1 cellular context compared by ENCODE assay signal in the genomic region with DNA sequence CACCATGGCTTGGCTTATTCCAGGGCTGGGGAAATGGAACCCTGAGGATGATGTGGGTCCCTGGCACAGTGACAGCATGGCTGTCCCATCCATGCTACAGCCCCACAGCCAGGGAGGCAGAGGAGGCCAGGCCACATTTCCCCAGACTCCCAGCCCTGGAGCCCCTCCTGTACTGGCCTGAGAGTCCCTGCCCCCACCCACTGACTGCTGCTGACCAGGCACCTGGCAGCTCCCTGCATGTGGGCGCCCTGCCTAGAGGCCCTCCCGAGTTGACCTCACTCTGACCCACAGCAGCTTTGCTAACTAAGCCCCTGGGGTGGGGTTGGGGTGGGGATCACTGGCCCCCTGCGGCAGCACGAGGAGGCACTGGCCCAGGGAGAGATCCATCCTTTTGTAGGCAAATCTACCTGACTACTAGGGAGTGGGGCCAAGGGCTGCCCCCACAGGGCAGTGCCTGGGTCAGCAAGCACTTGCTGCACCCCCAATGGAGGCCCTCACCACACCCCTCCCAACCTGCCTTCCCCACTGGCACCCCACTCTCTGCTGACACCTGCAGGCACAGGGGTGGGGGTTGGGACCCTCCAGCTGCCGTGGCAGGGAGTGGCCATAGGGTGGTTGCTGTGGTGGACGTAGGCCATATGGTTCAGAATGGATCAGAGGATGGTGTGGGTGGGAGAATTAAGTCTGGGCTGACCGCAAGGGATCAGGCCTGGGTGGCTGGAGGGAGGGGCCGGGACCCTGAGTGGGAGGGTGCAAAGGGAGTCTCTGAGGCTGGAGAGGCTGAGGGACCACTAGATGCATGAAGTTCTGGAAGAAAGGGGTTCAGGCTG.
TF ChIP-seq lines count a peak whose summit lies in the region.

No MANE protein-coding gene starts in this region.

TF ChIP-seq in HepG2, 621 proteins besides CTCF, POLR2A, EP300 and RAD21:
- TF ChIP-seq ZNF891 (CRISPR knock-in tag; IDR thresholded peaks at IDR 0.05) (no peak), TCF7 (IDR thresholded peaks at IDR 0.05; ENCODE audit: low read depth) (no peak), CEBPG (CRISPR knock-in tag; IDR thresholded peaks at IDR 0.05) (no peak), ZNF776 (CRISPR knock-in tag; IDR thresholded peaks at IDR 0.05) (no peak), SSRP1 (CRISPR knock-in tag; IDR thresholded peaks at IDR 0.05) (no peak), ZNF253 (CRISPR knock-in tag; IDR thresholded peaks at IDR 0.05; ENCODE audit: borderline replicate concordance) (no peak), HOXA3 (CRISPR knock-in tag; IDR thresholded peaks at IDR 0.05) (no peak), RCOR2 (CRISPR knock-in tag; IDR thresholded peaks at IDR 0.05) (no peak), MED13 (CRISPR knock-in tag; IDR thresholded peaks at IDR 0.05) (no peak), SNAPC2 (CRISPR knock-in tag; IDR thresholded peaks at IDR 0.05) (no peak), ZNF883 (CRISPR knock-in tag; IDR thresholded peaks at IDR 0.05; ENCODE audit: not compliant biosample characterization) (no peak), ZNF160 (CRISPR knock-in tag; IDR thresholded peaks at IDR 0.05) (no peak), HDAC2 (CRISPR knock-in tag; IDR thresholded peaks at IDR 0.05) (no peak)
- TF ChIP-seq, protein P1, sequence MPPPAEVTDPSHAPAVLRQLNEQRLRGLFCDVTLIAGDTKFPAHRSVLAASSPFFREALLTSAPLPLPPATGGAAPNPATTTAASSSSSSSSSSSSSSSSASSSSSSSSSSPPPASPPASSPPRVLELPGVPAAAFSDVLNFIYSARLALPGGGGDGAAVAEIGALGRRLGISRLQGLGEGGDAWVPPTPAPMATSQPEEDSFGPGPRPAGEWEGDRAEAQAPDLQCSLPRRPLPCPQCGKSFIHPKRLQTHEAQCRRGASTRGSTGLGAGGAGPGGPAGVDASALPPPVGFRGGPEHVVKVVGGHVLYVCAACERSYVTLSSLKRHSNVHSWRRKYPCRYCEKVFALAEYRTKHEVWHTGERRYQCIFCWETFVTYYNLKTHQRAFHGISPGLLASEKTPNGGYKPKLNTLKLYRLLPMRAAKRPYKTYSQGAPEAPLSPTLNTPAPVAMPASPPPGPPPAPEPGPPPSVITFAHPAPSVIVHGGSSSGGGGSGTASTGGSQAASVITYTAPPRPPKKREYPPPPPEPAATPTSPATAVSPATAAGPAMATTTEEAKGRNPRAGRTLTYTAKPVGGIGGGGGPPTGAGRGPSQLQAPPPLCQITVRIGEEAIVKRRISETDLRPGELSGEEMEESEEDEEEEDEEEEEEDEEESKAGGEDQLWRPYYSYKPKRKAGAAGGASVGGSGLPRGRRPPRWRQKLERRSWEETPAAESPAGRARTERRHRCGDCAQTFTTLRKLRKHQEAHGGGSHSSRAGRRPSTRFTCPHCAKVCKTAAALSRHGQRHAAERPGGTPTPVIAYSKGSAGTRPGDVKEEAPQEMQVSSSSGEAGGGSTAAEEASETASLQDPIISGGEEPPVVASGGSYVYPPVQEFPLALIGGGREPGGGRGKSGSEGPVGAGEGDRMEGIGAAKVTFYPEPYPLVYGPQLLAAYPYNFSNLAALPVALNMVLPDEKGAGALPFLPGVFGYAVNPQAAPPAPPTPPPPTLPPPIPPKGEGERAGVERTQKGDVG (CRISPR knock-in tag; IDR thresholded peaks at IDR 0.05; ENCODE audit: borderline replicate concordance): no peak
- TF ChIP-seq, protein P2, sequence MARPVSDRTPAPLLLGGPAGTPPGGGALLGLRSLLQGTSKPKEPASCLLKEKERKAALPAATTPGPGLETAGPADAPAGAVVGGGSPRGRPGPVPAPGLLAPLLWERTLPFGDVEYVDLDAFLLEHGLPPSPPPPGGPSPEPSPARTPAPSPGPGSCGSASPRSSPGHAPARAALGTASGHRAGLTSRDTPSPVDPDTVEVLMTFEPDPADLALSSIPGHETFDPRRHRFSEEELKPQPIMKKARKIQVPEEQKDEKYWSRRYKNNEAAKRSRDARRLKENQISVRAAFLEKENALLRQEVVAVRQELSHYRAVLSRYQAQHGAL (CRISPR knock-in tag; IDR thresholded peaks at IDR 0.05; ENCODE audit: not compliant biosample characterization): no peak
